Comparison of ENCODE assay signal across 23 cellular contexts in the genomic region with DNA sequence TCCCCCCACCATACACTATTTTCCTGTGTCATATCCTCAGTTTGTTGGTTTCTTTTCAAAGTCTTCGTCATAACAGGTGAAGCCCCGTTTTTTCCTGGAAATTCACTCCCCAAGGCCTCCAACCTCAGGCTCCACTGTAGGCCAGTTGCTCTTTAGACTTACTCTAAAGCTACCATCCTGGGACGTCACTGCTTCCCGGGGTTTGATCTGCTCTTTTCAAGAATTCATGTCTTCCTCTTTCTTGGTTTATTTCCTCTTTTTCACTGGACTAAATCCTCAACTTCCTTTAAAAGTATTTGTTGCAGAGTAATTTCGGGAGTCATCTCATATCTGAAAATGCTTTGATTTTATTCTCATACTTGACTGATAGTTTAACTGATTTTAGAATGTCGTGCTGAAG. TPM values are rescaled to one million over a fixed set of nuclear protein-coding genes. Genes with fewer than 3 reads are reported as not detected.
DNase-seq lines count a peak whose midpoint lies in the region; ATAC-seq, FAIRE-seq and TF ChIP-seq lines count a peak whose summit lies in the region.
"Had no signal": no experiment of that assay in that cellular context is flagged by ENCODE, and none has a peak within 500 bp of the region (broad histone marks: within the 10 kb centered on the region; RNA-seq: fewer than 3 reads in every experiment).

No MANE protein-coding gene starts in this region.

- no peak overlapping the region for H3K4me3 Mint-ChIP-seq in GM23338
- H3K4me3 Mint-ChIP-seq: T-helper 17 cell had no signal

- no peak overlapping the region for H3K27ac Mint-ChIP-seq in GM23338
- H3K27ac Mint-ChIP-seq: T-helper 17 cell had no signal

- no peak for FAIRE-seq in HTR-8/SVneo (lab: Jason Lieb, UNC)
- FAIRE-seq: G401.6, K562 had no signal

- no peak for ATAC-seq in GM23338
- ATAC-seq: HCT116, K562, T-helper 17 cell had no signal

- H3K4me1 ChIP-seq in GM23338 (ENCODE audit: insufficient read depth): no peaks in the 10 kb centered on the region
- H3K4me1 ChIP-seq in adrenal gland (replicated peaks in 1 of 2): no peaks in the 10 kb centered on the region
- no peaks in the 10 kb centered on the region for H3K4me1 ChIP-seq in sigmoid colon

- no peaks in the 10 kb centered on the region for H3K27me3 ChIP-seq in GM23338 (ENCODE audit: insufficient read depth)
- peaks cover 24% of the 10 kb centered on the region for H3K27me3 ChIP-seq in adrenal gland
- no peaks in the 10 kb centered on the region for H3K27me3 ChIP-seq in sigmoid colon

- intact Hi-C loops in adrenal gland (cut with DNase I): no loop called here
- intact Hi-C loops in sigmoid colon (cut with DNase I): no loop called here

- H3K9me3 ChIP-seq in adrenal gland (replicated peaks in 1 of 3) (no peaks in the 10 kb centered on the region), sigmoid colon (no peaks in the 10 kb centered on the region)

- H3K4me3 ChIP-seq in GM23338 (no peak overlapping the region), NB4 (ENCODE audit: low read depth, low read length) (no peak overlapping the region), adrenal gland (no peak overlapping the region), sigmoid colon (no peak overlapping the region)
- H3K4me3 ChIP-seq: K562, PC-9 had no signal

- TF ChIP-seq CTCF in GM23338 (conservative IDR thresholded peaks at IDR 0.05; ENCODE audit: low read depth in 2 of 2): no peak
- no peak for TF ChIP-seq CTCF in NB4 (IDR thresholded peaks at IDR 0.05; ENCODE audit: low read depth, low read length)
- no peak for TF ChIP-seq CTCF in adrenal gland (IDR thresholded peaks at IDR 0.05)
- TF ChIP-seq CTCF in sigmoid colon (IDR thresholded peaks at IDR 0.05): no peak

- TF ChIP-seq POLR2A in NB4 (IDR thresholded peaks at IDR 0.05; ENCODE audit: extremely low read depth, insufficient read length) (no peak), adrenal gland (IDR thresholded peaks at IDR 0.05) (no peak), sigmoid colon (IDR thresholded peaks at IDR 0.05) (no peak)

- DNase-seq in GM23338 (ENCODE audit: low spot score) (no peak), NB4 (ENCODE audit: low read depth) (peak; percentile 2), adrenal gland (peak in 4 of 7 donors; percentile 14 to 42 (median 18)), sigmoid colon (peak; percentile 56), NCI-H510A (lab: John Stamatoyannopoulos, UW) (no peak), HTR-8/SVneo (ENCODE audit: insufficient read length, low spot score) (no peak)
- DNase-seq in stimulated activated CD4-positive, alpha-beta T cell treated with anti-CD3 and anti-CD28 coated beads, Interleukin-15, amount 100 ng/mL, for 24 hours: no peak
- DNase-seq: ACHN; DMS 273 treated with DMSO at 0.1 percent for 48 hours; GOT3; NCI-H1092 treated with DMSO at 0.1 percent for 48 hours; NCI-H2081 treated with DMSO at 0.1 percent for 48 hours; NCI-H748 treated with DMSO at 0.1 percent for 48 hours; NK-92 treated with Interleukin-12 subunit alpha and Interleukin-12 subunit beta, amount 100 ng/mL, for 24 hours; PC-9; SIG-M5; T-helper 17 cell had no signal

- WGBS in adrenal gland, 4 donors: 47 to 57% (median 52%) methylated on average over 6 of the region's 6 CpGs
- 52 to 58% methylated on average over 6 of the region's 6 CpGs for WGBS in sigmoid colon, 2 donors

- H3K9me3 Mint-ChIP-seq in GM23338: no peaks in the 10 kb centered on the region

- H3K36me3 Mint-ChIP-seq in GM23338 (ENCODE audit: low read depth): no peaks in the 10 kb centered on the region
- H3K36me3 Mint-ChIP-seq: CD14-positive monocyte had no signal

- no peaks in the 10 kb centered on the region for H4K20me1 ChIP-seq in GM23338 (replicated peaks; ENCODE audit: insufficient read depth)

- TF ChIP-seq EP300 in sigmoid colon (IDR thresholded peaks at IDR 0.05): no peak

- no peaks in the 10 kb centered on the region for H3F3A ChIP-seq in GM23338 (replicated peaks; ENCODE audit: low read depth)

- H3K36me3 ChIP-seq in GM23338 (ENCODE audit: insufficient read depth) (no peaks in the 10 kb centered on the region), adrenal gland (replicated peaks in 1 of 2) (no peaks in the 10 kb centered on the region), sigmoid colon (no peaks in the 10 kb centered on the region)

- H3K79me2 ChIP-seq in GM23338 (replicated peaks; ENCODE audit: insufficient read depth): no peaks in the 10 kb centered on the region

- peak overlapping the region; percentile 56; the same call in 1 of the 2 replicates for H2AFZ ChIP-seq in GM23338
- H2AFZ ChIP-seq: PC-9 had no signal

- no peak overlapping the region for H3K27ac ChIP-seq in GM23338 (ENCODE audit: low read depth)
- no peak overlapping the region for H3K27ac ChIP-seq in adrenal gland
- H3K27ac ChIP-seq in sigmoid colon: no peak overlapping the region
- H3K27ac ChIP-seq: PC-9, RWPE1 had no signal

- H3K9me2 ChIP-seq in GM23338 (ENCODE audit: insufficient read depth): no peaks in the 10 kb centered on the region

- no peaks in the 10 kb centered on the region for H3K27me3 Mint-ChIP-seq in GM23338 (ENCODE audit: insufficient read depth, low read depth, poor library complexity)
- H3K27me3 Mint-ChIP-seq: T-helper 17 cell had no signal

- no peaks in the 10 kb centered on the region for H3K4me1 Mint-ChIP-seq in GM23338

- H3K4me2 ChIP-seq in GM23338: no peak overlapping the region
- H3K4me2 ChIP-seq: PC-9 had no signal

TF ChIP-seq in GM23338, 12 proteins besides CTCF, POLR2A, EP300 and RAD21:
- TF ChIP-seq EZH2phosphoT487 (IDR thresholded peaks at IDR 0.05; ENCODE audit: unreplicated experiment) (no peak), CREB1 (CRISPR knock-in tag; IDR thresholded peaks at IDR 0.05; ENCODE audit: low read depth) (no peak), ETS1 (IDR thresholded peaks at IDR 0.05) (no peak), POLR2AphosphoS5 (IDR thresholded peaks at IDR 0.05; ENCODE audit: low read depth) (no peak), STAT1 (IDR thresholded peaks at IDR 0.05; ENCODE audit: unreplicated experiment) (no peak)

RNA-seq across cellular contexts. Expression of gene SERTM2, which starts 6.5 kb away (rescaled TPM):
- 0.50 and 0.59 TPM in 2 replicates for total RNA-seq in GM23338 (2014; rRNA removed; shearing (Covaris generic))
- 0.09 and 0.27 TPM in 2 replicates for polyA plus RNA-seq in GM23338 (2016; fragmentation: Nextera tagmentation; extraction: Ambion mirVana)
- under 1 TPM in 3 of 8 donors, not detected in 5; 0.07 to 0.14 (median 0.08) TPM for total RNA-seq in adrenal gland
- polyA plus RNA-seq in adrenal gland: under 1 TPM; 0.03 to 0.24 (median 0.11) TPM
- 1 to 10 TPM; 1.4 to 4.1 (median 2.4) TPM for total RNA-seq in sigmoid colon
- under 1 TPM in 2 of 3 donors, not detected in 1; 0.12 to 0.60 TPM for polyA plus RNA-seq in sigmoid colon
- total RNA-seq: NCI-H460, PC-9, T-helper 17 cell had no signal
- polyA plus RNA-seq: CD14-positive monocyte had no signal

Comparison
In these comparisons a context has a peak if more than half of its experiments do, and no peak if none do; other contexts are left out.
1. DNase-seq: peak in NB4 (single experiment), adrenal gland (4 of 7) and sigmoid colon (single experiment); none in GM23338 (single experiment), NCI-H510A (single experiment), stimulated activated CD4-positive, alpha-beta T cell treated with anti-CD3 and anti-CD28 coated beads, Interleukin-15, amount 100 ng/mL, for 24 hours (single experiment) and HTR-8/SVneo (single experiment).